Comparison of ENCODE assay signal across 8 cellular contexts in the genomic region with DNA sequence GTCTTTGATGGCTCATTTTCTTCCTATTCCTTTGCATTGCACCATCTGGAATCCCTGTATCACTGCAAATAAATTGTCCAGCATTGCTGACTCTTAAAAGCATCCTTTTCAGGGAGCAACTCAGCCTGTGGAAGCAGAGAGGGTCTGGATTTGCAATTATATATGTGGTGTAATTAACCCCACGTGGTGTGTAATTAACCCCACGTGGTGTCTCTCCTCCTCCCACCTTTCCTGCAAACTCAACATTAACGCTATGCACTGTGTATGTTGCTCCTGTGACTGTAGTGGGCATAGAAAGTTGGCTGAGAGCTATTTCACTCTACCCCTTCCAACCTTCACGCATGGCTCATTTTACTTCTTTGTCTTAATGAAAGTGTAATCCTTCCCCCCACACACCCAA.
"Had no signal": no experiment of that assay in that cellular context is flagged by ENCODE, and none has a peak within 500 bp of the region (broad histone marks: within the 10 kb centered on the region; RNA-seq: fewer than 3 reads in every experiment).

No MANE protein-coding gene starts in this region.

- FAIRE-seq: G401.6, GM12878, GM12891, GM12892, GM18507, GM19239 had no signal

- H3K4me3 ChIP-seq: GM12878 had no signal

- DNase-seq: GDM1, GF-D8 had no signal

- ATAC-seq: GM12878 had no signal
